In genomic region chr20:48259456-48259855, GRCh38 we compare ENCODE assay signal across 16 cellular contexts.
DNase-seq lines count a peak whose midpoint lies in the region; ATAC-seq, FAIRE-seq and TF ChIP-seq lines count a peak whose summit lies in the region.
"Had no signal": no experiment of that assay in that cellular context is flagged by ENCODE, and none has a peak within 500 bp of the region (broad histone marks: within the 10 kb centered on the region; RNA-seq: fewer than 3 reads in every experiment).

No MANE protein-coding gene starts in this region.

- peak overlapping the region; percentile 6; the same call in 1 of the 2 replicates for H3K4me2 ChIP-seq in OCI-LY3 (ENCODE audit: low read length)

- peak; percentile 14 for DNase-seq in coronary artery (ENCODE audit: low spot score)
- DNase-seq in mesothelial cell of epicardium (ENCODE audit: low spot score in 2 of 2, unreplicated experiment in 2 of 2): no peak
- DNase-seq in frontal cortex (ENCODE audit: low spot score in 2 of 2): no peak
- DNase-seq in CD4-positive, alpha-beta memory T cell: no peak
- DNase-seq: ACHN; BE2C; CD4-positive, CD25-positive, alpha-beta regulatory T cell; GOT3; H9 had no signal

- peaks cover 5% of the 10 kb centered on the region; the same call in 1 of the 2 replicates for H3K9me3 ChIP-seq in OCI-LY3 (ENCODE audit: insufficient read depth, low read length)
- H3K9me3 ChIP-seq in CD4-positive, alpha-beta memory T cell (ENCODE audit: control insufficient read depth in 1 of 2, low read length in 2 of 2): no peaks in the 10 kb centered on the region
- H3K9me3 ChIP-seq: BE2C had no signal

- H3K4me1 ChIP-seq in OCI-LY3 (ENCODE audit: low read length): peaks cover 8% of the 10 kb centered on the region; the same call in 1 of the 2 replicates
- H3K4me1 ChIP-seq in CD4-positive, alpha-beta memory T cell (ENCODE audit: insufficient read depth, low read length): no peaks in the 10 kb centered on the region
- H3K4me1 ChIP-seq: Caco-2 had no signal

- no peak overlapping the region for H3K4me3 Mint-ChIP-seq in mesothelial cell of epicardium
- H3K4me3 Mint-ChIP-seq in CD4-positive, alpha-beta memory T cell: no peak overlapping the region
- H3K4me3 Mint-ChIP-seq: CD4-positive, CD25-positive, alpha-beta regulatory T cell; H9 had no signal

- H3K27ac ChIP-seq in OCI-LY3 (ENCODE audit: low read length) (no peak overlapping the region), coronary artery (no peak overlapping the region)
- H3K27ac ChIP-seq in CD4-positive, alpha-beta memory T cell (ENCODE audit: low read depth, low read length): no peak overlapping the region

- TF ChIP-seq CTCF in OCI-LY3 (IDR thresholded peaks at IDR 0.05; ENCODE audit: low read depth, low read length) (no peak), coronary artery (IDR thresholded peaks at IDR 0.05) (no peak), mesothelial cell of epicardium (IDR thresholded peaks at IDR 0.05; ENCODE audit: unreplicated experiment) (no peak)

- CTCF ChIA-PET in CD4-positive, alpha-beta memory T cell (lab: Charles Lee; ENCODE audit: partially characterized antibody): no interaction called here

- peaks cover 15% of the 10 kb centered on the region for H3K9me3 Mint-ChIP-seq in mesothelial cell of epicardium
- H3K9me3 Mint-ChIP-seq in CD4-positive, alpha-beta memory T cell: peaks cover 0 to 7% (median 3%) of the 10 kb centered on the region in 8 donors

- H3K27me3 ChIP-seq in OCI-LY3 (ENCODE audit: low read depth, low read length): peaks cover 52% of the 10 kb centered on the region; the same call in 1 of the 2 replicates
- H3K27me3 ChIP-seq in CD4-positive, alpha-beta memory T cell (ENCODE audit: insufficient read depth, low read length): no peaks in the 10 kb centered on the region
- H3K27me3 ChIP-seq: BE2C had no signal

- no peaks in the 10 kb centered on the region for H3K36me3 Mint-ChIP-seq in mesothelial cell of epicardium
- no peaks in the 10 kb centered on the region for H3K36me3 Mint-ChIP-seq in CD4-positive, alpha-beta memory T cell
- H3K36me3 Mint-ChIP-seq: CD4-positive, CD25-positive, alpha-beta regulatory T cell had no signal

- no peak for FAIRE-seq in frontal cortex (lab: Jason Lieb, UNC)
- FAIRE-seq: A204.1, D721Med, G401.6, GM12891 had no signal

- H3K27ac Mint-ChIP-seq in mesothelial cell of epicardium: peak overlapping the region; percentile 18
- no peak overlapping the region for H3K27ac Mint-ChIP-seq in CD4-positive, alpha-beta memory T cell
- H3K27ac Mint-ChIP-seq: CD4-positive, CD25-positive, alpha-beta regulatory T cell had no signal

- H3K4me1 Mint-ChIP-seq in mesothelial cell of epicardium: peaks cover 16% of the 10 kb centered on the region
- no peaks in the 10 kb centered on the region for H3K4me1 Mint-ChIP-seq in CD4-positive, alpha-beta memory T cell
- H3K4me1 Mint-ChIP-seq: CD4-positive, CD25-positive, alpha-beta regulatory T cell had no signal

- no peaks in the 10 kb centered on the region for H4K20me1 ChIP-seq in OCI-LY3 (ENCODE audit: insufficient read depth, low read length)

- no peak overlapping the region for H3K4me3 ChIP-seq in OCI-LY3 (ENCODE audit: low read length)
- no peak overlapping the region for H3K4me3 ChIP-seq in coronary artery
- H3K4me3 ChIP-seq in CD4-positive, alpha-beta memory T cell (ENCODE audit: low read length in 2 of 2): no peak overlapping the region

- no peak overlapping the region for H3K9ac ChIP-seq in OCI-LY3 (ENCODE audit: low read length)

- no peaks in the 10 kb centered on the region for H3K79me2 ChIP-seq in OCI-LY3 (ENCODE audit: low read length)

- no peak overlapping the region; the same call in 1 of the 2 replicates for H2AFZ ChIP-seq in OCI-LY3 (ENCODE audit: low read depth, low read length)

- POLR2A ChIA-PET in CD4-positive, alpha-beta memory T cell (lab: Charles Lee; ENCODE audit: partially characterized antibody): no interaction called here

- no peaks in the 10 kb centered on the region for H3K27me3 Mint-ChIP-seq in mesothelial cell of epicardium (ENCODE audit: low read depth)
- peaks cover 8 to 18% of the 10 kb centered on the region in 2 donors for H3K27me3 Mint-ChIP-seq in CD4-positive, alpha-beta memory T cell

- intact Hi-C loops in CD4-positive, alpha-beta memory T cell (cut with micrococcal nuclease): no loop called here

- H3K36me3 ChIP-seq in OCI-LY3 (replicated peaks; ENCODE audit: low read depth, low read length): no peaks in the 10 kb centered on the region
- H3K36me3 ChIP-seq in CD4-positive, alpha-beta memory T cell (ENCODE audit: insufficient read depth, low read length): no peaks in the 10 kb centered on the region
- H3K36me3 ChIP-seq: BE2C had no signal

- ATAC-seq in GM19452 (IDR thresholded peaks at IDR 0.05; ENCODE audit: unreplicated experiment): no peak
